ENCODE assay signal across 24 cellular contexts in the genomic region with DNA sequence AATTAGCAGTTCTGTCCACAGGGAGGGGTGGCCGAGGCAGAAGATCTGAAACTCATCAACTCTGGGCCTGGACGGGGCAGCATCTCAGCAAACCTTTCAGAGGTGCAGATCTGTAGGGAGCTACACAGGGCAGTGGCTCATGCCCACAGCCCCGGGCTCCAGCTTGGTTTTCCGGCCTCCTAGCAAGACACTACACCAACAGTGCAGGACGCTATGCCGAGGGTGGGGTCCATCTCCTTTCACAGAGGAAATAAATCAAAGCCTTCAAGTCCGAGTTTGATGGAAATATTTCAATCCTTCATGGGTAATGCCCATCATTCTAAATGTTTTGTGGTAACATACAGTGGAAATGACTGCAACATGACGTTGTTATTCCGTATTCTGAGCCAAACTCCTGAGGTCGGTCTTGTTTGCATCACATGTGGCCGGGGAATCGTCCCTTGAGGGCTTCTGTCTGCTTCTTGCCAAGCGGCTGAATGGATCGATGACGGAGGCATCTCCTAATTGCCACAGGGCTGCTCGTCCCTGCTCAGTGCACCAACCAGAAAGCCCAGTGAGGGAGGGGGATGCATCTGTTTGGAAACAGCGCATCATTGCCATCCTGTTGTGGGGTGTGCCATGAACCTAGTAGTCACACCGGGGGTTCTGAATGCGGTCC. TPM values are rescaled to one million over a fixed set of nuclear protein-coding genes. Genes with fewer than 3 reads are reported as not detected.
DNase-seq lines count a peak whose midpoint lies in the region; TF ChIP-seq lines count a peak whose summit lies in the region.
"Had no signal": no experiment of that assay in that cellular context is flagged by ENCODE, and none has a peak within 500 bp of the region (broad histone marks: within the 10 kb centered on the region; RNA-seq: fewer than 3 reads in every experiment).

No MANE protein-coding gene starts in this region.

- H3K4me1 ChIP-seq in breast epithelium: no peaks in the 10 kb centered on the region
- H3K4me1 ChIP-seq in spleen: peaks cover 0 to 4% (median 0%) of the 10 kb centered on the region in 6 donors
- H3K4me1 ChIP-seq: Peyer's patch, vagina had no signal

- WGBS in spleen, 5 donors: 91 to 95% (median 92%) methylated on average over 19 of the region's 19 CpGs

- peak; percentile 67 for DNase-seq in MCF 10A (ENCODE audit: unreplicated experiment)
- no peak for DNase-seq in breast epithelium (ENCODE audit: low spot score in 2 of 2)
- peak; percentile 63 to 92 for DNase-seq in cardiac fibroblast (ENCODE audit: low read depth in 2 of 2)
- peak; percentile 67 for DNase-seq in glutamatergic neuron
- DNase-seq in spleen: peak; percentile 29
- DNase-seq in GF-D8 (lab: John Stamatoyannopoulos, UW): no peak
- DNase-seq in nucleus accumbens (lab: John Stamatoyannopoulos, UW): no peak
- DNase-seq in NOMO-1 treated with dmso at 0.1 percent for 144 hours (lab: John Stamatoyannopoulos, UW; ENCODE audit: unreplicated experiment): no peak
- DNase-seq: caudate nucleus; CD4-positive, CD25-positive, alpha-beta regulatory T cell; DMS 273 treated with DMSO at 0.1 percent for 48 hours; hippocampal formation; islet precursor cell; MV-4-11; naive B cell; NCI-H187 treated with DMSO at 0.1 percent for 48 hours; Peyer's patch; SK-N-SH; small intestine; substantia nigra; T-helper 9 cell had no signal

- H3K36me3 ChIP-seq in breast epithelium: no peaks in the 10 kb centered on the region
- H3K36me3 ChIP-seq in spleen: no peaks in the 10 kb centered on the region
- H3K36me3 ChIP-seq: Peyer's patch, vagina had no signal

- CTCF ChIA-PET in MCF 10A (lab: Yijun Ruan, JAX): no interaction called here

- no peaks in the 10 kb centered on the region for H3K9me3 ChIP-seq in breast epithelium
- peaks cover 0 to 11% (median 7%) of the 10 kb centered on the region in 8 donors for H3K9me3 ChIP-seq in spleen
- H3K9me3 ChIP-seq: Peyer's patch, SK-N-SH, vagina had no signal

- H3K4me3 Mint-ChIP-seq in MCF 10A (ENCODE audit: unreplicated experiment) (no peak overlapping the region), glutamatergic neuron (ENCODE audit: unreplicated experiment) (peak overlapping the region; percentile 61)
- H3K4me3 Mint-ChIP-seq: CD4-positive, CD25-positive, alpha-beta regulatory T cell had no signal

- H3K4me1 Mint-ChIP-seq in MCF 10A (ENCODE audit: insufficient read depth, unreplicated experiment) (peaks cover 11% of the 10 kb centered on the region), glutamatergic neuron (ENCODE audit: low read depth, unreplicated experiment) (peaks cover 8% of the 10 kb centered on the region)

- H3K27me3 ChIP-seq in breast epithelium (no peaks in the 10 kb centered on the region), spleen (replicated peaks in 1 of 7) (peaks cover 0 to 5% (median 0%) of the 10 kb centered on the region in 7 donors)
- H3K27me3 ChIP-seq: Peyer's patch, vagina had no signal

- H3K36me3 Mint-ChIP-seq in MCF 10A (ENCODE audit: insufficient read depth, unreplicated experiment) (no peaks in the 10 kb centered on the region), glutamatergic neuron (ENCODE audit: unreplicated experiment) (peaks cover 1% of the 10 kb centered on the region)
- H3K36me3 Mint-ChIP-seq: CD4-positive, CD25-positive, alpha-beta regulatory T cell had no signal

- intact Hi-C loops in MCF 10A (cut with micrococcal nuclease) (no loop called here), breast epithelium (cut with DNase I; ENCODE audit: low total_unique reads) (no loop called here), spleen (cut with DNase I; ENCODE audit: low total_unique reads) (no loop called here)

- H3K27ac ChIP-seq in breast epithelium (no peak overlapping the region), spleen (no peak overlapping the region)
- H3K27ac ChIP-seq: Peyer's patch, vagina had no signal

- POLR2A ChIA-PET in MCF 10A (lab: Yijun Ruan, JAX): no interaction called here

- H3K4me3 ChIP-seq in breast epithelium: no peak overlapping the region
- no peak overlapping the region for H3K4me3 ChIP-seq in cardiac fibroblast (replicated peaks in 1 of 2; ENCODE audit: low read depth in 2 of 2, low read length in 2 of 2)
- H3K4me3 ChIP-seq in spleen: no peak overlapping the region
- H3K4me3 ChIP-seq: A549, K562, Peyer's patch, vagina had no signal

- H3K27ac Mint-ChIP-seq in MCF 10A (ENCODE audit: low read depth, unreplicated experiment) (no peak overlapping the region), glutamatergic neuron (ENCODE audit: unreplicated experiment) (no peak overlapping the region)
- H3K27ac Mint-ChIP-seq: CD4-positive, CD25-positive, alpha-beta regulatory T cell; naive B cell had no signal

- no peak for TF ChIP-seq POLR2A in breast epithelium (IDR thresholded peaks at IDR 0.05)
- TF ChIP-seq POLR2A in spleen (IDR thresholded peaks at IDR 0.05): no peak

- TF ChIP-seq CTCF in MCF 10A (IDR thresholded peaks at IDR 0.05; ENCODE audit: unreplicated experiment): no peak
- TF ChIP-seq CTCF in breast epithelium (IDR thresholded peaks at IDR 0.05): no peak
- no peak for TF ChIP-seq CTCF in cardiac fibroblast (IDR thresholded peaks at IDR 0.05; ENCODE audit: low read depth, low read length)
- no peak for TF ChIP-seq CTCF in glutamatergic neuron (IDR thresholded peaks at IDR 0.05; ENCODE audit: partially characterized antibody, unreplicated experiment)
- no peak for TF ChIP-seq CTCF in spleen (IDR thresholded peaks at IDR 0.05 in 8 of 11, conservative IDR thresholded peaks at IDR 0.05 in 3 of 11)

- no peaks in the 10 kb centered on the region for H3K27me3 Mint-ChIP-seq in MCF 10A (ENCODE audit: insufficient read depth, unreplicated experiment)
- H3K27me3 Mint-ChIP-seq in glutamatergic neuron (ENCODE audit: unreplicated experiment): peaks cover 4% of the 10 kb centered on the region

- H3K9me3 Mint-ChIP-seq in MCF 10A (ENCODE audit: unreplicated experiment) (no peaks in the 10 kb centered on the region), glutamatergic neuron (ENCODE audit: unreplicated experiment) (peaks cover 3% of the 10 kb centered on the region)
- H3K9me3 Mint-ChIP-seq: CD4-positive, CD25-positive, alpha-beta regulatory T cell had no signal

- BruUV-seq in MCF 10A (replicated peaks; lab: Mats Ljungman, UMichigan): no TSS peak

RNA-seq across cellular contexts. Expression of a gene that starts 30.0 kb away (rescaled TPM):
- total RNA-seq in MCF 10A (2022) (not detected in 2 replicates), breast epithelium (not detected), glutamatergic neuron (ENCODE audit: unreplicated experiment) (not detected), spleen (not detected)
- not detected for polyA plus RNA-seq in spleen
- total RNA-seq: CD4-positive, CD25-positive, alpha-beta regulatory T cell; K562; Peyer's patch; vagina had no signal
- polyA plus RNA-seq: CD4-positive, CD25-positive, alpha-beta regulatory T cell; K562; SK-N-SH; small intestine had no signal

Comparison
In these comparisons a context has a peak if more than half of its experiments do, and no peak if none do; other contexts are left out.
1. DNase-seq: peak in MCF 10A (single experiment), cardiac fibroblast (2 of 2), glutamatergic neuron (single experiment) and spleen (single experiment); none in breast epithelium (0 of 2), GF-D8 (single experiment), nucleus accumbens (0 of 56) and NOMO-1 treated with dmso at 0.1 percent for 144 hours (single experiment).